ENCODE assay signal across 28 cellular contexts in the genomic region with DNA sequence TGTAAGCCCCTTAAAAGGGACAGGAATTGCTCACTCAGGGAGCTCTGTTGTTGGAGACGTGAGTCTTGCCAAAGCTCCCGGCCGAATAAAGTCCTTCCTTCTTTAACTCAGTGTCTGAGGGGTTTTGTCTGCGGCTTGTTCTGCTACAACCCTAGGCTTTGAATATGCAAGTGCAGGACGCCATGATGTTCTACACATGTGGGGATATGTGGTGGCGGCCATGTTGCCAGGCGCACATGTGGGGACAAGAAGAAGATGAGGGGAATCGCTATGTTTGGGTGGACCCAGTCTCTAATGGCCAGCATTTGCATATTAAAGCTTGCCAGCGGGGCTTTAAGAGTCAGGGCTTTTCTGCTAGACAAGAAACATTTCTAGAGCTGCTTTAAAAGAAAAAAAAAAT.
"Had no signal": no experiment of that assay in that cellular context is flagged by ENCODE, and none has a peak within 500 bp of the region (broad histone marks: within the 10 kb centered on the region; RNA-seq: fewer than 3 reads in every experiment).

No MANE protein-coding gene starts in this region.

- H3K4me3 Mint-ChIP-seq: immature natural killer cell; naive thymus-derived CD8-positive, alpha-beta T cell; nephron; neural progenitor cell; stimulated activated naive B cell treated with anti-CD40 and anti-IgM and Interleukin-4, amounts not matched to agents 10 μg/mL and 1 μg/mL and 100 μg/mL, for 72 hours; stimulated activated naive CD8-positive, alpha-beta T cell treated with anti-CD3 and anti-CD28 coated beads, Interleukin-15, Interleukin-2, amounts not matched to agents 100 ng/mL and 50 ng/mL, for 24 hours; type B pancreatic cell had no signal

- H2AFZ ChIP-seq: neural progenitor cell had no signal

- H3K36me3 Mint-ChIP-seq: immature natural killer cell; naive thymus-derived CD8-positive, alpha-beta T cell; neural progenitor cell; stimulated activated naive B cell treated with anti-CD40 and anti-IgM and Interleukin-4, amounts not matched to agents 10 μg/mL and 1 μg/mL and 100 μg/mL, for 72 hours; type B pancreatic cell had no signal

- H3K27me3 ChIP-seq: left lung, neural progenitor cell, ovary, suprapubic skin, tibial nerve, uterus had no signal

- H3K27me3 Mint-ChIP-seq: progenitor cell of endocrine pancreas; stimulated activated naive B cell treated with anti-CD40 and anti-IgM and Interleukin-4, amounts not matched to agents 10 μg/mL and 1 μg/mL and 100 μg/mL, for 72 hours; stimulated activated naive CD8-positive, alpha-beta T cell treated with anti-CD3 and anti-CD28 coated beads, Interleukin-15, Interleukin-2, amounts not matched to agents 100 ng/mL and 50 ng/mL, for 24 hours; type B pancreatic cell had no signal

- ATAC-seq: left colon; left lung; lower lobe of right lung; naive thymus-derived CD8-positive, alpha-beta T cell; right cardiac atrium; sciatic nerve; stimulated activated naive B cell treated with anti-CD40 and anti-IgM and Interleukin-4, amounts not matched to agents 10 μg/mL and 1 μg/mL and 100 μg/mL, for 72 hours had no signal

- FAIRE-seq: islet of Langerhans, kidney had no signal

- H3K27ac ChIP-seq: left lung, lower lobe of right lung, neural progenitor cell, ovary, skin epidermis, suprapubic skin, tibial nerve, uterus had no signal

- H3K4me2 ChIP-seq: neural progenitor cell had no signal

- H3K4me1 Mint-ChIP-seq: immature natural killer cell; naive thymus-derived CD8-positive, alpha-beta T cell; nephron; stimulated activated naive B cell treated with anti-CD40 and anti-IgM and Interleukin-4, amounts not matched to agents 10 μg/mL and 1 μg/mL and 100 μg/mL, for 72 hours had no signal

- H3K4me3 ChIP-seq: left lung, lower lobe of right lung, neural progenitor cell, ovary, skin epidermis, suprapubic skin, tibial nerve, uterus had no signal

- DNase-seq: hippocampal formation; immature natural killer cell; kidney; left colon; left lung; lower lobe of right lung; mammary epithelial cell; mesenchymal stem cell; naive thymus-derived CD8-positive, alpha-beta T cell; ovary; retina; right cardiac atrium; stimulated activated CD4-positive, alpha-beta T cell treated with anti-CD3 and anti-CD28 coated beads, Interleukin-12 subunit alpha, Interleukin-12 subunit beta, amount 100 ng/mL, for 4 hours; stimulated activated CD4-positive, alpha-beta T cell treated with anti-CD3 and anti-CD28 coated beads, Interleukin-15, amount 100 ng/mL, for 24 hours; stimulated activated CD4-positive, alpha-beta T cell treated with anti-CD3 and anti-CD28 coated beads, Interleukin-2, amount 100 ng/mL, for 24 hours; stimulated activated CD4-positive, alpha-beta T cell treated with anti-CD3 and anti-CD28 coated beads, Interleukin-4, amount 100 ng/mL, for 1 hour; stimulated activated naive B cell treated with anti-CD40 and anti-IgM and Interleukin-4, amounts not matched to agents 10 μg/mL and 1 μg/mL and 100 μg/mL, for 72 hours; uterus had no signal

- H3K4me1 ChIP-seq: left lung, lower lobe of right lung, neural progenitor cell, suprapubic skin, tibial nerve, uterus had no signal

- H3K9me3 ChIP-seq: left lung, lower lobe of right lung, ovary, suprapubic skin, tibial nerve, uterus had no signal

- H3K27ac Mint-ChIP-seq: immature natural killer cell; naive thymus-derived CD8-positive, alpha-beta T cell; nephron; neural progenitor cell; progenitor cell of endocrine pancreas; stimulated activated naive B cell treated with anti-CD40 and anti-IgM and Interleukin-4, amounts not matched to agents 10 μg/mL and 1 μg/mL and 100 μg/mL, for 72 hours; stimulated activated naive CD8-positive, alpha-beta T cell treated with anti-CD3 and anti-CD28 coated beads, Interleukin-15, Interleukin-2, amounts not matched to agents 100 ng/mL and 50 ng/mL, for 24 hours; type B pancreatic cell had no signal

- H3K9me3 Mint-ChIP-seq: neural progenitor cell, type B pancreatic cell had no signal

- H3K9ac ChIP-seq: neural progenitor cell had no signal

- H3K36me3 ChIP-seq: left lung, lower lobe of right lung, neural progenitor cell, ovary, suprapubic skin, tibial nerve, uterus had no signal
